Comparison of ENCODE assay signal across 8 cellular contexts in the genomic region with DNA sequence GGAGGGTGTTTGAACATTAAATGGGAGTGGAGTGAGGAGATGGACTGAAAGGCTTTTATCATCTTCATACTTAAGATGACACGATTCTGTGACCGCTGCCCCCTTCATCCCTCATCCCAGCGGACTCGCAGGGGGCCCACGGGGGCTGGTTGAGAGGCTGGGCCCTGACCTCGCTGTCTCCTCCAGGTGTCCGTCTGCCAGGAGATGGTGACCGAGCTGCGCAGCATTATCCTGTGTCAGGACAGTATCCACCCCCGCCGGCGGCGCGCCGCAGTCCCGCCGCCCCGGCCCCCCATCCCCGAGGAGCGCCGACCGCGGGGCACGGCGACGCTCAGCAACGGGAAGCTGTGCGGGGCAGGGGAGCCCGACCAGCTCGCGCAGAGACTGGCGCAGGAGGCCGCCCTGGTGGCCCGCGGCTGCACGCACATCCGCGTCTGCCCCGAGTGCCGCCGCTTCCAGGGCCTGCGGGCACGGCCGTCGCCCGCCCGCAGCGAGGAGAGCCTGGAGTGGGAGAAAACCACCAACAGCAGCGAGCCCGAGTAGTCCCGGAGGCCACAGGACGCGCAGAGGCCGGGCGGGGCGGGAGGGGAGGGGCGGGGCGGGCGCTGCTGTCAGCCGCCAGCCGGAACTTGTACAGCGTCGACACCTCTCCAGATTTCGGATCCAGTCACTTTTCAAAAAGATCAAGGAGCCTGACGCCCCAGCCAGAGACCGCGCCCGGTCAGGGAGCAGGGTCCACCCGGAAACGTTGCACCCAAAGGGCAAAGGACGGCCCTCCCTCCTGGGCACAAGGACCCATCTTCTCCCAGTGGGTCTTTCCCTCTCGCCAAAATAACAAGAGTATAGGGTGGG. TPM values are rescaled to one million over a fixed set of nuclear protein-coding genes. Genes with fewer than 3 reads are reported as not detected.
A peak's percentile ranks its signal among the peaks of the same experiment; 100 is the strongest.
DNase-seq lines count a peak whose midpoint lies in the region; ATAC-seq lines count a peak whose summit lies in the region.

No MANE protein-coding gene starts in this region.

- H3K4me3 ChIP-seq in duodenal mucosa (ENCODE audit: low read depth in 1 of 2, low read length in 2 of 2): peak overlapping the region; percentile 61 to 63

- intact Hi-C loops in Right ventricle myocardium inferior (cut with DNase I) (no loop called here), cardiac septum (cut with DNase I) (no loop called here)

- H3K36me3 ChIP-seq in duodenal mucosa (ENCODE audit: control insufficient read depth in 1 of 2, insufficient read depth in 2 of 2, low read length in 2 of 2): no peaks in the 10 kb centered on the region

- H3K9me3 ChIP-seq in duodenal mucosa (ENCODE audit: control insufficient read depth in 1 of 2, low read length in 2 of 2): no peaks in the 10 kb centered on the region

- peaks cover 10 to 18% of the 10 kb centered on the region in 2 donors for H3K4me1 ChIP-seq in duodenal mucosa (ENCODE audit: control insufficient read depth in 1 of 2, insufficient read depth in 2 of 2, low read length in 2 of 2)

- H3K9ac ChIP-seq in duodenal mucosa (ENCODE audit: low read depth in 1 of 2, low read length in 2 of 2): no peak overlapping the region

- no peak overlapping the region for H3K27ac ChIP-seq in duodenal mucosa (ENCODE audit: low read depth, low read length)

- ATAC-seq in Right ventricle myocardium inferior: peak; percentile 85

- no peaks in the 10 kb centered on the region for H3K27me3 ChIP-seq in duodenal mucosa (ENCODE audit: control insufficient read depth in 1 of 2, insufficient read depth in 2 of 2, low read length in 2 of 2)

- no peak for DNase-seq in Right ventricle myocardium inferior (ENCODE audit: missing footprints)
- DNase-seq in cardiac septum (ENCODE audit: low spot score): no peak
- peak; percentile 18 for DNase-seq in M059J (ENCODE audit: low read depth)
- peak; percentile 5 to 11 for DNase-seq in activated CD4-positive, alpha-beta T cell treated with anti-CD3 and anti-CD28 coated beads for 4 hours
- peak; percentile 8 for DNase-seq in medulla oblongata (ENCODE audit: extremely low spot score)
- peak; percentile 37 for DNase-seq in stimulated activated CD8-positive, alpha-beta memory T cell treated with anti-CD3 and anti-CD28 coated beads, Interleukin-4, amount 100 ng/mL, for 48 hours
- DNase-seq in middle frontal gyrus (ENCODE audit: extremely low spot score, low spot score): no peak

RNA-seq across cellular contexts. Expression of gene TBCEL, which starts 38.0 kb away (rescaled TPM):
- total RNA-seq in Right ventricle myocardium inferior: 25.2 TPM
- total RNA-seq in cardiac septum: 32.9 TPM
- 13.8 and 16.3 TPM in 2 replicates for total RNA-seq in M059J (2014; rRNA removed; shearing (Covaris generic))

Comparison
In these comparisons a context has a peak if more than half of its experiments do, and no peak if none do; other contexts are left out.
1. DNase-seq: peak in M059J (single experiment), activated CD4-positive, alpha-beta T cell treated with anti-CD3 and anti-CD28 coated beads for 4 hours (2 of 2), medulla oblongata (single experiment) and stimulated activated CD8-positive, alpha-beta memory T cell treated with anti-CD3 and anti-CD28 coated beads, Interleukin-4, amount 100 ng/mL, for 48 hours (single experiment); none in Right ventricle myocardium inferior (single experiment), cardiac septum (single experiment) and middle frontal gyrus (single experiment).